Comparison of ENCODE assay signal across 40 cellular contexts in genomic region chr6:145651988-145652387, GRCh38.
"Had no signal": no experiment of that assay in that cellular context is flagged by ENCODE, and none has a peak within 500 bp of the region (broad histone marks: within the 10 kb centered on the region; RNA-seq: fewer than 3 reads in every experiment).

No MANE protein-coding gene starts in this region.

- DNase-seq: activated CD4-positive, alpha-beta memory T cell treated with anti-CD3 and anti-CD28 coated beads, Interleukin-2, amount 10 ng/mL, durations not matched to agents 7 days and 5 days; activated CD4-positive, alpha-beta T cell treated with anti-CD3 and anti-CD28 coated beads for 1 hour; activated CD4-positive, alpha-beta T cell treated with anti-CD3 and anti-CD28 coated beads for 36 hours; activated CD4-positive, alpha-beta T cell treated with anti-CD3 and anti-CD28 coated beads for 48 hours; activated CD4-positive, alpha-beta T cell treated with anti-CD3 and anti-CD28 coated beads, Interleukin-2, amount 10 ng/mL, durations not matched to agents 7 days and 5 days; activated CD4-positive, alpha-beta T cell treated with anti-CD3 and anti-CD28 coated beads, Interleukin-2, amount 50 U/mL, for 48 hours; activated CD4-positive, CD25-positive, alpha-beta regulatory T cell; activated CD8-positive, alpha-beta memory T cell treated with anti-CD3 and anti-CD28 coated beads for 24 hours; activated CD8-positive, alpha-beta memory T cell treated with anti-CD3 and anti-CD28 coated beads, Interleukin-2, amount 10 ng/mL, durations not matched to agents 7 days and 5 days; activated CD8-positive, alpha-beta memory T cell treated with anti-CD3 and anti-CD28 coated beads, Interleukin-2, amount 50 U/mL, for 48 hours; activated CD8-positive, alpha-beta T cell treated with anti-CD3 and anti-CD28 coated beads, Interleukin-2, amount 10 ng/mL, durations not matched to agents 7 days and 5 days; activated effector memory CD4-positive, alpha-beta T cell treated with Interleukin-2 at 50 U/mL for 16 hours; activated gamma-delta T cell; activated naive CD4-positive, alpha-beta T cell treated with anti-CD3 and anti-CD28 coated beads, Interleukin-2, amount 10 ng/mL, durations not matched to agents 7 days and 5 days; activated naive CD4-positive, alpha-beta T cell treated with Interleukin-2 at 50 U/mL for 16 hours; activated naive CD8-positive, alpha-beta T cell treated with anti-CD3 and anti-CD28 coated beads, Interleukin-2, amount 10 ng/mL, durations not matched to agents 7 days and 5 days; activated naive CD8-positive, alpha-beta T cell treated with anti-CD3 and anti-CD28 coated beads, Interleukin-2, amount 50 U/mL, for 24 hours; activated T-cell treated with anti-CD3 and anti-CD28 coated beads, Interleukin-2, amount 50 U/mL, for 24 hours; activated T-cell treated with anti-CD3 and anti-CD28 coated beads, Interleukin-2, amount 50 U/mL, for 48 hours; amygdala; anterior cingulate cortex; caudate nucleus; cerebellar nuclear complex; T-helper 1 cell; T-helper 2 cell; T-helper 9 cell; WERI-Rb-1 had no signal

- FAIRE-seq: bronchial epithelial cell, TTC549 had no signal

- H3K4me1 ChIP-seq: ascending aorta had no signal

- H3K36me3 ChIP-seq: ascending aorta, cardiac muscle cell, WERI-Rb-1 had no signal

- H3K27ac ChIP-seq: ascending aorta, cardiac muscle cell, WERI-Rb-1 had no signal

- H3K27me3 ChIP-seq: ascending aorta, cardiac muscle cell had no signal

- H3K9me3 ChIP-seq: ascending aorta had no signal

- H3K9me3 Mint-ChIP-seq: activated CD4-positive, alpha-beta memory T cell treated with anti-CD3 and anti-CD28 coated beads, Interleukin-2, amount 10 ng/mL, durations not matched to agents 7 days and 5 days; activated CD4-positive, alpha-beta T cell treated with anti-CD3 and anti-CD28 coated beads, Interleukin-2, amount 10 ng/mL, durations not matched to agents 7 days and 5 days; activated naive CD4-positive, alpha-beta T cell treated with anti-CD3 and anti-CD28 coated beads, Interleukin-2, amount 10 ng/mL, durations not matched to agents 7 days and 5 days; activated naive CD4-positive, alpha-beta T cell treated with anti-CD3 and anti-CD28 coated beads, Interleukin-2, amount 50 U/mL, for 24 hours; activated naive CD8-positive, alpha-beta T cell treated with anti-CD3 and anti-CD28 coated beads, Interleukin-2, amount 10 ng/mL, durations not matched to agents 7 days and 5 days; activated naive CD8-positive, alpha-beta T cell treated with anti-CD3 and anti-CD28 coated beads, Interleukin-2, amount 50 U/mL, for 24 hours; activated T-cell treated with anti-CD3 and anti-CD28 coated beads, Interleukin-2, amount 50 U/mL, for 24 hours; activated T-helper 2 cell treated with anti-CD3 and anti-CD28 coated beads, Interferon-gamma antibody, Interleukin-2, Interleukin-4, amounts not matched to agents 10 μg/mL and 5 μg/mL and 100 μg/mL, durations not matched to agents 14 hours and 24 hours and 36 hours; brain; central memory CD8-positive, alpha-beta T cell; T-helper 1 cell treated with Interleukin-12 subunit alpha and Interleukin-12 subunit beta and Interleukin-4 antibody, amounts not matched to agents 30 μg/mL and 1 μg/mL, for 36 hours; T-helper 2 cell treated with Interferon-gamma antibody and Interleukin-4, amounts not matched to agents 5 μg/mL and 100 μg/mL, for 36 hours; WTC11 had no signal

- H3K4me3 ChIP-seq: ascending aorta, cardiac muscle cell had no signal

- H3K4me1 Mint-ChIP-seq: activated CD4-positive, alpha-beta memory T cell treated with anti-CD3 and anti-CD28 coated beads, Interleukin-2, amount 10 ng/mL, durations not matched to agents 7 days and 5 days; activated CD4-positive, alpha-beta T cell treated with anti-CD3 and anti-CD28 coated beads for 36 hours; activated CD4-positive, alpha-beta T cell treated with anti-CD3 and anti-CD28 coated beads, Interleukin-2, amount 10 ng/mL, durations not matched to agents 7 days and 5 days; activated naive CD4-positive, alpha-beta T cell treated with anti-CD3 and anti-CD28 coated beads, Interleukin-2, amount 10 ng/mL, durations not matched to agents 7 days and 5 days; activated naive CD8-positive, alpha-beta T cell treated with anti-CD3 and anti-CD28 coated beads, Interleukin-2, amount 50 U/mL, for 24 hours; central memory CD8-positive, alpha-beta T cell; WTC11 had no signal

- H3K36me3 Mint-ChIP-seq: activated CD8-positive, alpha-beta memory T cell treated with anti-CD3 and anti-CD28 coated beads, Interleukin-2, amount 10 ng/mL, durations not matched to agents 7 days and 5 days; activated naive CD4-positive, alpha-beta T cell treated with anti-CD3 and anti-CD28 coated beads, Interleukin-2, amount 10 ng/mL, durations not matched to agents 7 days and 5 days; activated naive CD8-positive, alpha-beta T cell treated with anti-CD3 and anti-CD28 coated beads, Interleukin-2, amount 10 ng/mL, durations not matched to agents 7 days and 5 days; WTC11 had no signal

- H3K27ac Mint-ChIP-seq: activated CD4-positive, alpha-beta memory T cell treated with anti-CD3 and anti-CD28 coated beads, Interleukin-2, amount 10 ng/mL, durations not matched to agents 7 days and 5 days; activated CD4-positive, alpha-beta T cell treated with anti-CD3 and anti-CD28 coated beads for 36 hours; activated CD4-positive, alpha-beta T cell treated with anti-CD3 and anti-CD28 coated beads, Interleukin-2, amount 10 ng/mL, durations not matched to agents 7 days and 5 days; activated CD8-positive, alpha-beta memory T cell treated with anti-CD3 and anti-CD28 coated beads, Interleukin-2, amount 10 ng/mL, durations not matched to agents 7 days and 5 days; activated CD8-positive, alpha-beta T cell treated with anti-CD3 and anti-CD28 coated beads, Interleukin-2, amount 10 ng/mL, durations not matched to agents 7 days and 5 days; activated naive CD4-positive, alpha-beta T cell treated with anti-CD3 and anti-CD28 coated beads, Interleukin-2, amount 10 ng/mL, durations not matched to agents 7 days and 5 days; activated naive CD8-positive, alpha-beta T cell; activated naive CD8-positive, alpha-beta T cell treated with anti-CD3 and anti-CD28 coated beads, Interleukin-2, amount 10 ng/mL, durations not matched to agents 7 days and 5 days; activated naive CD8-positive, alpha-beta T cell treated with anti-CD3 and anti-CD28 coated beads, Interleukin-2, amount 50 U/mL, for 24 hours; activated T-cell treated with anti-CD3 and anti-CD28 coated beads, Interleukin-2, amount 50 U/mL, for 24 hours; activated T-helper 2 cell treated with anti-CD3 and anti-CD28 coated beads, Interferon-gamma antibody, Interleukin-2, Interleukin-4, amounts not matched to agents 10 μg/mL and 5 μg/mL and 100 μg/mL, durations not matched to agents 14 hours and 24 hours and 36 hours; T-helper 1 cell treated with Interleukin-12 subunit alpha and Interleukin-12 subunit beta and Interleukin-4 antibody, amounts not matched to agents 30 μg/mL and 1 μg/mL, for 36 hours; T-helper 2 cell treated with Interferon-gamma antibody and Interleukin-4, amounts not matched to agents 5 μg/mL and 100 μg/mL, for 36 hours; WTC11 had no signal

- H3K4me3 Mint-ChIP-seq: activated CD4-positive, alpha-beta memory T cell treated with anti-CD3 and anti-CD28 coated beads, Interleukin-2, amount 10 ng/mL, durations not matched to agents 7 days and 5 days; activated CD4-positive, alpha-beta T cell treated with anti-CD3 and anti-CD28 coated beads for 36 hours; activated CD4-positive, alpha-beta T cell treated with anti-CD3 and anti-CD28 coated beads, Interleukin-2, amount 10 ng/mL, durations not matched to agents 7 days and 5 days; activated CD8-positive, alpha-beta memory T cell treated with anti-CD3 and anti-CD28 coated beads, Interleukin-2, amount 10 ng/mL, durations not matched to agents 7 days and 5 days; activated CD8-positive, alpha-beta T cell treated with anti-CD3 and anti-CD28 coated beads, Interleukin-2, amount 10 ng/mL, durations not matched to agents 7 days and 5 days; activated naive CD4-positive, alpha-beta T cell treated with anti-CD3 and anti-CD28 coated beads, Interleukin-2, amount 10 ng/mL, durations not matched to agents 7 days and 5 days; activated naive CD4-positive, alpha-beta T cell treated with anti-CD3 and anti-CD28 coated beads, Interleukin-2, amount 50 U/mL, for 24 hours; activated naive CD8-positive, alpha-beta T cell; activated naive CD8-positive, alpha-beta T cell treated with anti-CD3 and anti-CD28 coated beads, Interleukin-2, amount 10 ng/mL, durations not matched to agents 7 days and 5 days; activated naive CD8-positive, alpha-beta T cell treated with anti-CD3 and anti-CD28 coated beads, Interleukin-2, amount 50 U/mL, for 24 hours; activated T-cell treated with anti-CD3 and anti-CD28 coated beads, Interleukin-2, amount 50 U/mL, for 24 hours; brain; central memory CD8-positive, alpha-beta T cell; T-helper 1 cell treated with Interleukin-12 subunit alpha and Interleukin-12 subunit beta and Interleukin-4 antibody, amounts not matched to agents 30 μg/mL and 1 μg/mL, for 36 hours; T-helper 2 cell treated with Interferon-gamma antibody and Interleukin-4, amounts not matched to agents 5 μg/mL and 100 μg/mL, for 36 hours; WTC11 had no signal

- H3K27me3 Mint-ChIP-seq: activated CD4-positive, alpha-beta memory T cell treated with anti-CD3 and anti-CD28 coated beads, Interleukin-2, amount 10 ng/mL, durations not matched to agents 7 days and 5 days; activated CD4-positive, alpha-beta T cell treated with anti-CD3 and anti-CD28 coated beads for 36 hours; activated CD4-positive, alpha-beta T cell treated with anti-CD3 and anti-CD28 coated beads, Interleukin-2, amount 10 ng/mL, durations not matched to agents 7 days and 5 days; activated CD8-positive, alpha-beta memory T cell treated with anti-CD3 and anti-CD28 coated beads, Interleukin-2, amount 10 ng/mL, durations not matched to agents 7 days and 5 days; activated naive CD4-positive, alpha-beta T cell treated with anti-CD3 and anti-CD28 coated beads, Interleukin-2, amount 10 ng/mL, durations not matched to agents 7 days and 5 days; activated naive CD4-positive, alpha-beta T cell treated with anti-CD3 and anti-CD28 coated beads, Interleukin-2, amount 50 U/mL, for 24 hours; activated naive CD8-positive, alpha-beta T cell; activated naive CD8-positive, alpha-beta T cell treated with anti-CD3 and anti-CD28 coated beads, Interleukin-2, amount 10 ng/mL, durations not matched to agents 7 days and 5 days; activated naive CD8-positive, alpha-beta T cell treated with anti-CD3 and anti-CD28 coated beads, Interleukin-2, amount 50 U/mL, for 24 hours; activated T-cell treated with anti-CD3 and anti-CD28 coated beads, Interleukin-2, amount 50 U/mL, for 24 hours; central memory CD8-positive, alpha-beta T cell had no signal

- ATAC-seq: activated CD4-positive, alpha-beta T cell treated with anti-CD3 and anti-CD28 coated beads for 36 hours; activated CD4-positive, CD25-positive, alpha-beta regulatory T cell treated with anti-CD3 and anti-CD28 coated beads, Interleukin-2, amount 50 U/mL, for 24 hours; activated CD8-positive, alpha-beta memory T cell treated with anti-CD3 and anti-CD28 coated beads, Interleukin-2, amount 10 ng/mL, durations not matched to agents 7 days and 5 days; activated CD8-positive, alpha-beta T cell treated with anti-CD3 and anti-CD28 coated beads, Interleukin-2, amount 10 ng/mL, durations not matched to agents 7 days and 5 days; activated naive CD8-positive, alpha-beta T cell treated with anti-CD3 and anti-CD28 coated beads, Interleukin-2, amount 50 U/mL, for 24 hours; WTC11 had no signal
